In the genomic region with DNA sequence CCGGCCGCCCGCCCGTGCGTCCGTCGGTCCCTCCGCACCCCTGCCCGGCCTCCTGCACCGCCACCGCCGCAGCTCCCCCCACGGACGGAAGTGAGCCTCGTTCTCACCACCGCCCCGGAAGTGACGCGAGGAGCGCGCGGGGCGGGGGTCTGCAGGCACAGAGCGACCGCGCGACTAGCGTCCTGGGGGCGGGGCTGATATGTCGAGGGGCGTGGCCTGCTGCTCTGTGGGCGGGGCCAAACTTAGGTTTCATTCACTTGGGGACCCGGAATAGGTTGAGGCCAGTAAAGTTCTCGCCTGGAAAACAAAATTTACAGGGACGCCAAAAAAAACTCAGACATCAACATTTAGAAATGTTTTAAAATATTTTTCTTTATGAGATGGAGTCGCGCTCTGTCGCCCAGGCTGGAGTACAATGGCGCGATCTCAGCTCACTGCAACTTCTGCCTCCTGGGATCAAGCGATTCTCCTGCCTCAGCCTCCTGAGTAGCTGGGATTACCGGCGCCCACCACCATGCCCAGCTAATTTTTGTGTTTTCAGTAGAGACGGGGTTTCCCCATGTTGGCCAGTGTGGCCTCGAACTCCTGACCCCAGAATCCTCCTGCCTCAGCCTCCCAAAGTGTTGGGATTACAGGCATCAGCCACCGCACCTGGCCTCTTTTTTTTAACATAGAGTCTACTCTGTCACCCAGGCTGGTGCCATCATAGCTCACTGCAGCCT, we compare ENCODE assay signal across 7 cellular contexts. TPM values are rescaled to one million over a fixed set of nuclear protein-coding genes. Genes with fewer than 3 reads are reported as not detected.
DNase-seq lines count a peak whose midpoint lies in the region; ATAC-seq and TF ChIP-seq lines count a peak whose summit lies in the region.
"Not testable (repeated sequence)": the region's sequence is repeated elsewhere in the genome, so short reads cannot be mapped to it uniquely, and the experiment has no call there.

A gene (minus strand): TSS at position 99 of the 722 bp plus-strand sequence. CDS start 3,930 bp downstream, outside the sequence.

- not testable (repeated sequence) for H3K36me3 Mint-ChIP-seq in WTC11

- H3K4me1 ChIP-seq in breast epithelium (peaks cover 14 to 27% of the 10 kb centered on the region in 2 donors), gastrocnemius medialis (peaks cover 25 to 34% of the 10 kb centered on the region in 2 donors)
- H3K4me1 ChIP-seq in iPS-18a (ENCODE audit: control insufficient read depth, low read depth, low read length): not testable (repeated sequence)

- H3K27me3 Mint-ChIP-seq in WTC11 (ENCODE audit: low read depth): not testable (repeated sequence)

- TF ChIP-seq CTCF in WTC11 (IDR thresholded peaks at IDR 0.05); breast epithelium (IDR thresholded peaks at IDR 0.05); gastrocnemius medialis (IDR thresholded peaks at IDR 0.05 in 4 of 5, conservative IDR thresholded peaks at IDR 0.05 in 1 of 5): not testable (repeated sequence)

- intact Hi-C loops in breast epithelium (cut with DNase I; ENCODE audit: low total_unique reads); gastrocnemius medialis (cut with DNase I; ENCODE audit: low total_unique reads): not testable (repeated sequence)

- ATAC-seq in GM18520 (IDR thresholded peaks at IDR 0.05; ENCODE audit: unreplicated experiment) (peak; percentile 73), HG03139 (IDR thresholded peaks at IDR 0.05; ENCODE audit: unreplicated experiment) (peak; percentile 81), WTC11 (peak; percentile 84), gastrocnemius medialis (peak; percentile 89 to 96)

- DNase-seq in NCI-H345 treated with DMSO at 0.1 percent for 48 hours (lab: John Stamatoyannopoulos, UW; ENCODE audit: unreplicated experiment): peak; percentile 83
- DNase-seq in WTC11 (ENCODE audit: low spot score): peak; percentile 94
- peak; percentile 93 to 94 for DNase-seq in breast epithelium (ENCODE audit: low spot score in 2 of 2)
- peak; percentile 82 to 89 for DNase-seq in gastrocnemius medialis

- H3K4me3 ChIP-seq in breast epithelium (peak within 1 kb of the TSS; percentile 87 to 95 (median 91)), iPS-18a (ENCODE audit: low read length) (peak within 1 kb of the TSS; percentile 76), gastrocnemius medialis (peak within 1 kb of the TSS; percentile 78 to 98 (median 90))

- peaks cover 27% of the 10 kb centered on the region for H3K4me1 Mint-ChIP-seq in WTC11

- H3K9ac ChIP-seq in iPS-18a (ENCODE audit: low read length): peak within 1 kb of the TSS; percentile 26

- CTCF ChIA-PET in WTC11 (lab: Charles Lee): interaction anchor here (0.7 to 2.8 kb wide), 8 partner anchors 9 to 156 kb away, joined by 3 to 14 read pairs (median 4); no protein-coding TSS in a partner anchor

- peak; percentile 20 for TF ChIP-seq POLR2A in breast epithelium (IDR thresholded peaks at IDR 0.05)
- peak; percentile 72 to 82 for TF ChIP-seq POLR2A in gastrocnemius medialis (IDR thresholded peaks at IDR 0.05)

- H3K27ac Mint-ChIP-seq in WTC11: peak within 1 kb of the TSS; percentile 91

- H3K27ac ChIP-seq in breast epithelium: peak within 1 kb of the TSS; percentile 82 to 94
- H3K27ac ChIP-seq in iPS-18a (ENCODE audit: low read length): not testable (repeated sequence)
- H3K27ac ChIP-seq in gastrocnemius medialis: peak within 1 kb of the TSS; percentile 74 to 86 (median 84)

- not testable (repeated sequence) for H3K36me3 ChIP-seq in breast epithelium; iPS-18a (ENCODE audit: control insufficient read depth, low read depth, low read length); gastrocnemius medialis

- not testable (repeated sequence) for H3K9me3 Mint-ChIP-seq in WTC11

- POLR2A ChIA-PET in WTC11 (lab: Charles Lee): interaction anchor here (1.1 kb wide), 2 partner anchors 9 to 10 kb away, joined by 4 to 5 read pairs; no protein-coding TSS in a partner anchor

- in situ Hi-C loops in gastrocnemius medialis (cut with MboI; ENCODE audit: low sequenced_read_pairs in 4 of 4): not testable (repeated sequence)

- H3K9me3 ChIP-seq in breast epithelium; iPS-18a (ENCODE audit: control insufficient read depth, low read depth, low read length); gastrocnemius medialis: not testable (repeated sequence)

- H3K27me3 ChIP-seq in breast epithelium; iPS-18a (ENCODE audit: control insufficient read depth, insufficient read depth, low read length); gastrocnemius medialis: not testable (repeated sequence)

- H3K4me3 Mint-ChIP-seq in WTC11: peak within 1 kb of the TSS; percentile 98

TF ChIP-seq in WTC11, 78 proteins besides CTCF, POLR2A, EP300 and RAD21:
- TF ChIP-seq, protein P1, sequence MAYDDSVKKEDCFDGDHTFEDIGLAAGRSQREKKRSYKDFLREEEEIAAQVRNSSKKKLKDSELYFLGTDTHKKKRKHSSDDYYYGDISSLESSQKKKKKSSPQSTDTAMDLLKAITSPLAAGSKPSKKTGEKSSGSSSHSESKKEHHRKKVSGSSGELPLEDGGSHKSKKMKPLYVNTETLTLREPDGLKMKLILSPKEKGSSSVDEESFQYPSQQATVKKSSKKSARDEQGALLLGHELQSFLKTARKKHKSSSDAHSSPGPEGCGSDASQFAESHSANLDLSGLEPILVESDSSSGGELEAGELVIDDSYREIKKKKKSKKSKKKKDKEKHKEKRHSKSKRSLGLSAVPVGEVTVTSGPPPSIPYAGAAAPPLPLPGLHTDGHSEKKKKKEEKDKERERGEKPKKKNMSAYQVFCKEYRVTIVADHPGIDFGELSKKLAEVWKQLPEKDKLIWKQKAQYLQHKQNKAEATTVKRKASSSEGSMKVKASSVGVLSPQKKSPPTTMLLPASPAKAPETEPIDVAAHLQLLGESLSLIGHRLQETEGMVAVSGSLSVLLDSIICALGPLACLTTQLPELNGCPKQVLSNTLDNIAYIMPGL (CRISPR knock-in tag; IDR thresholded peaks at IDR 0.05): peak; percentile 33; the same call in 1 of the 2 replicates
- TF ChIP-seq ETV6 (CRISPR knock-in tag; IDR thresholded peaks at IDR 0.05) (0 out of 2 replicates have a peak, but pooled peaks have one; percentile 4), GABPB1 (CRISPR knock-in tag; IDR thresholded peaks at IDR 0.05) (peak; percentile 79; the same call in 1 of the 2 replicates), CREM (CRISPR knock-in tag; IDR thresholded peaks at IDR 0.05) (peak; percentile 91), SP1 (CRISPR knock-in tag; conservative IDR thresholded peaks at IDR 0.05) (peak; percentile 95), CREB1 (CRISPR knock-in tag; IDR thresholded peaks at IDR 0.05) (0 out of 2 replicates have a peak, but pooled peaks have one; percentile 37), FOXK1 (CRISPR knock-in tag; IDR thresholded peaks at IDR 0.05) (0 out of 2 replicates have a peak, but pooled peaks have one; percentile 36)
- TF ChIP-seq, protein P2, sequence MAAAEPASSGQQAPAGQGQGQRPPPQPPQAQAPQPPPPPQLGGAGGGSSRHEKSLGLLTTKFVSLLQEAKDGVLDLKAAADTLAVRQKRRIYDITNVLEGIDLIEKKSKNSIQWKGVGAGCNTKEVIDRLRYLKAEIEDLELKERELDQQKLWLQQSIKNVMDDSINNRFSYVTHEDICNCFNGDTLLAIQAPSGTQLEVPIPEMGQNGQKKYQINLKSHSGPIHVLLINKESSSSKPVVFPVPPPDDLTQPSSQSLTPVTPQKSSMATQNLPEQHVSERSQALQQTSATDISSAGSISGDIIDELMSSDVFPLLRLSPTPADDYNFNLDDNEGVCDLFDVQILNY (CRISPR knock-in tag; IDR thresholded peaks at IDR 0.05): 0 out of 2 replicates have a peak, but pooled peaks have one; percentile 60

RNA-seq across cellular contexts. Expression of the gene that starts here (rescaled TPM):
- 55.0 to 60.7 TPM (median 57.3 TPM) in 3 replicates for total RNA-seq in WTC11 (2021)
- total RNA-seq in breast epithelium: 10 to 100 TPM; 62.4 to 81.3 (median 76.0) TPM
- 10 to 100 TPM; 49.4 to 87.7 (median 70.8) TPM for total RNA-seq in gastrocnemius medialis
